Comparison of ENCODE assay signal across 16 cellular contexts in genomic region chr11:76215946-76216345, GRCh38. TPM values are rescaled to one million over a fixed set of nuclear protein-coding genes. Genes with fewer than 3 reads are reported as not detected.
DNase-seq lines count a peak whose midpoint lies in the region; ATAC-seq and TF ChIP-seq lines count a peak whose summit lies in the region.
"Had no signal": no experiment of that assay in that cellular context is flagged by ENCODE, and none has a peak within 500 bp of the region (broad histone marks: within the 10 kb centered on the region; RNA-seq: fewer than 3 reads in every experiment).

No MANE protein-coding gene starts in this region.

- H4K5ac ChIP-seq in IMR-90 (ENCODE audit: low read depth, low read length): no peak overlapping the region

- H3K27me3 ChIP-seq in IMR-90 (ENCODE audit: control insufficient read depth, insufficient read depth, low read length): peaks cover 57% of the 10 kb centered on the region

- H2BK20ac ChIP-seq in IMR-90 (ENCODE audit: low read depth, low read length): no peak overlapping the region

- H2BK15ac ChIP-seq in IMR-90 (ENCODE audit: low read depth, low read length): no peak overlapping the region

- no peak overlapping the region for H3K14ac ChIP-seq in IMR-90 (replicated peaks; ENCODE audit: low read depth, low read length)

- H3K23ac ChIP-seq in IMR-90 (ENCODE audit: low read depth, low read length): no peak overlapping the region

- intact Hi-C loops in IMR-90 (cut with micrococcal nuclease): no loop called here
- intact Hi-C loops in posterior vena cava (cut with DNase I): no loop called here

- POLR2A ChIA-PET in IMR-90 (lab: Charles Lee; ENCODE audit: unreplicated experiment): interaction anchor here (1.0 kb wide), 1 partner anchor 9 kb away, joined by 6 read pairs; no protein-coding TSS in a partner anchor

- in situ Hi-C loops in IMR-90 (cut with MboI; ENCODE audit: low sequenced_read_pairs): loop anchor here (10.0 kb wide), 2 partner anchors 309 to 469 kb away; no protein-coding TSS in a partner anchor

- peaks cover 1% of the 10 kb centered on the region for H3K4me1 ChIP-seq in IMR-90 (ENCODE audit: control insufficient read depth, insufficient read depth, low read length)

- no peak overlapping the region for H2BK5ac ChIP-seq in IMR-90 (ENCODE audit: low read depth, low read length, poor library complexity, severe bottlenecking)

- TF ChIP-seq RAD21 in IMR-90 (IDR thresholded peaks at IDR 0.05; ENCODE audit: low read length): no peak

- WGBS in IMR-90 (ENCODE audit: extremely low coverage in 2 of 2, insufficient read length in 1 of 2), 2 experiments: 33% methylated on average over 4 of the region's 6 CpGs; no CpG with 5 or more reads in 1 of the 2 experiments

- H2AK5ac ChIP-seq in IMR-90 (ENCODE audit: low read depth, low read length): no peak overlapping the region

- no peak for TF ChIP-seq CTCF in IMR-90 (conservative IDR thresholded peaks at IDR 0.05; ENCODE audit: low read depth, low read length)

- H3K18ac ChIP-seq in IMR-90 (ENCODE audit: low read depth, low read length): no peak overlapping the region

- ATAC-seq in IMR-90 (ENCODE audit: low read depth) (peak; percentile 77), HG02981 (IDR thresholded peaks at IDR 0.05; ENCODE audit: unreplicated experiment) (no peak), GM19035 (IDR thresholded peaks at IDR 0.05; ENCODE audit: unreplicated experiment) (no peak)

- H3K4me3 ChIP-seq in IMR-90 (ENCODE audit: insufficient read depth, low read depth, low read length): no peak overlapping the region
- H3K4me3 ChIP-seq: Peyer's patch, tibial nerve had no signal

- no peak overlapping the region for H4K91ac ChIP-seq in IMR-90 (ENCODE audit: insufficient read depth, low read depth, low read length)

- H3K79me1 ChIP-seq in IMR-90 (ENCODE audit: low read depth in 1 of 2, low read length in 2 of 2): no peaks in the 10 kb centered on the region

- H3K27ac ChIP-seq in IMR-90 (ENCODE audit: insufficient read depth, low read length): no peak overlapping the region
- H3K27ac ChIP-seq: 22Rv1, Peyer's patch, tibial nerve had no signal

- dilution Hi-C loops in IMR-90 (cut with HindIII; ENCODE audit: low sequenced_read_pairs, unreplicated experiment): no loop called here

- DNase-seq in DMS 273 (lab: John Stamatoyannopoulos, UW; ENCODE audit: unreplicated experiment) (peak; percentile 32), DMS 273 treated with DMSO at 0.1 percent for 48 hours (lab: John Stamatoyannopoulos, UW) (no peak), IMR-90 (peak; percentile 65), astrocyte of the hippocampus (ENCODE audit: low read depth, low spot score) (peak; percentile 67), posterior vena cava (ENCODE audit: low spot score) (peak; percentile 67)
- no peak for DNase-seq in activated effector memory CD4-positive, alpha-beta T cell treated with anti-CD3 and anti-CD28 coated beads, Interleukin-2, amount 50 U/mL, for 16 hours
- DNase-seq: activated CD4-positive, alpha-beta T cell treated with anti-CD3 and anti-CD28 coated beads for 4 hours; KBM-7; naive B cell; NCI-H1436; Peyer's patch; stimulated activated CD8-positive, alpha-beta memory T cell treated with anti-CD3 and anti-CD28 coated beads, Interleukin-4, amount 100 ng/mL, for 48 hours had no signal

- CTCF ChIA-PET in IMR-90 (lab: Yijun Ruan, JAX): interaction anchor here (1.0 kb wide), 1 partner anchor 8 kb away, joined by 3 read pairs; no protein-coding TSS in a partner anchor

- no peak for TF ChIP-seq POLR2A in IMR-90 (IDR thresholded peaks at IDR 0.05; ENCODE audit: low read depth, low read length)

- no peak overlapping the region for H4K8ac ChIP-seq in IMR-90 (ENCODE audit: low read depth in 2 of 2, low read length in 2 of 2)

- H3K36me3 ChIP-seq in IMR-90 (ENCODE audit: control insufficient read depth, insufficient read depth, low read length): no peaks in the 10 kb centered on the region
- H3K36me3 ChIP-seq: Peyer's patch, tibial nerve had no signal

- no peak overlapping the region for H3K56ac ChIP-seq in IMR-90 (ENCODE audit: extremely low read depth, insufficient read depth, low read length)

- no peaks in the 10 kb centered on the region; the same call in 1 of the 2 replicates for H3K9me1 ChIP-seq in IMR-90 (ENCODE audit: insufficient read depth, low read length)

- peak overlapping the region; percentile 54 for H2AFZ ChIP-seq in IMR-90 (replicated peaks; ENCODE audit: low read length, poor library complexity)

- H2BK120ac ChIP-seq in IMR-90 (ENCODE audit: low read depth, low read length): no peak overlapping the region

- H4K20me1 ChIP-seq in IMR-90 (ENCODE audit: insufficient read depth, low read length): peaks cover 9% of the 10 kb centered on the region; the same call in 1 of the 2 replicates

- no peak overlapping the region for H3K9ac ChIP-seq in IMR-90 (ENCODE audit: low read depth, low read length)

- no TSS peak for BruUV-seq in IMR-90 (replicated peaks; lab: Mats Ljungman, UMichigan)

- no peak overlapping the region for H3K4ac ChIP-seq in IMR-90 (ENCODE audit: low read depth, low read length)

- H3K9me3 ChIP-seq in IMR-90 (ENCODE audit: control insufficient read depth, insufficient read depth, low read length): no peaks in the 10 kb centered on the region
- H3K9me3 ChIP-seq: Peyer's patch, tibial nerve had no signal

- no peak overlapping the region for H3K4me2 ChIP-seq in IMR-90 (ENCODE audit: low read depth, low read length)

- H2AK9ac ChIP-seq in IMR-90 (replicated peaks; ENCODE audit: low read depth, low read length, poor library complexity): no peak overlapping the region

TF ChIP-seq in IMR-90, 13 proteins besides CTCF, POLR2A, EP300 and RAD21:
- TF ChIP-seq FOS (IDR thresholded peaks at IDR 0.05; ENCODE audit: low read depth, low read length) (no peak), RCOR1 (IDR thresholded peaks at IDR 0.05; ENCODE audit: insufficient replicate concordance, low read length) (no peak), NFE2L2 (IDR thresholded peaks at IDR 0.05; ENCODE audit: low read depth, low read length) (no peak), ELK1 (IDR thresholded peaks at IDR 0.05; ENCODE audit: borderline replicate concordance, low read depth, low read length) (no peak), CEBPB (IDR thresholded peaks at IDR 0.05; ENCODE audit: low read depth, low read length) (no peak)

RNA-seq across cellular contexts. Expression of gene WNT11, which starts 9.6 kb away (rescaled TPM):
- total RNA-seq in IMR-90 (2012; rRNA removed) (not detected in 2 replicates), posterior vena cava (10 to 100 TPM; 39.2 to 59.3 TPM)
- 0.10 TPM in 1 of 2 replicates, not detected in the other for polyA plus RNA-seq in IMR-90 (2012; rRNA removed)
- 0.02 and 0.04 TPM in 2 replicates for polyA plus RNA-seq in IMR-90 (2012; cell fraction: cytosol; rRNA removed)
- not detected in 2 replicates for polyA plus RNA-seq in IMR-90 (2012; cell fraction: nucleus; rRNA removed; ENCODE audit: low replicate concordance)

Comparison
In these comparisons a context has a peak if more than half of its experiments do, and no peak if none do; other contexts are left out.
1. DNase-seq: peak in DMS 273 (single experiment), IMR-90 (single experiment), astrocyte of the hippocampus (single experiment) and posterior vena cava (single experiment); none in DMS 273 treated with DMSO at 0.1 percent for 48 hours (single experiment) and activated effector memory CD4-positive, alpha-beta T cell treated with anti-CD3 and anti-CD28 coated beads, Interleukin-2, amount 50 U/mL, for 16 hours (single experiment).
2. RNA of gene WNT11, which starts 9.6 kb away (total RNA-seq): 39.2 to 59.3 TPM in posterior vena cava; not detected in IMR-90; every median in the first group is over 10 times any median in the second.